ENCODE assay signal across 20 cellular contexts in the genomic region with DNA sequence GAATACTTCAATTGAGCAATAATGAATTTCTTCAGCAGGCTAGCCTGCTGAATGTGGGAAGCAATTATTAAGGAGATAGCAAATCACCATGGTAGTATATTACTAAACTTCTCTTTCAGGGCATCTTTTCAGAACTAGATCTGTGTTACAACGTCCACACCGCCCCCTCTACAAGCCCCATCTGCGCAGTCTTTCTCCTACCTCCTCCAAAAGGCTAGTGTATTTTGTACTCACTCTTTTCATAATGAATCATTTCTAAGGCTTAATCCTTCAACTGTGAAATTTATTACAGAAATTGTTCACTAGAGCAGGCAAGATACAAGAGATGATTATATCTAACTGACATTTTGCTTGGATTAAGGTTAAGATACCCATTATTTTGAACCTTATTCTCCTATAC. TPM values are rescaled to one million over a fixed set of nuclear protein-coding genes. Genes with fewer than 3 reads are reported as not detected.
DNase-seq lines count a peak whose midpoint lies in the region; ATAC-seq lines count a peak whose summit lies in the region.
"Had no signal": no experiment of that assay in that cellular context is flagged by ENCODE, and none has a peak within 500 bp of the region (broad histone marks: within the 10 kb centered on the region; RNA-seq: fewer than 3 reads in every experiment).

No MANE protein-coding gene starts in this region.

- H3K4me3 ChIP-seq in CD4-positive, alpha-beta memory T cell (ENCODE audit: low read length in 2 of 2), result no peak overlapping the region
- H3K4me3 ChIP-seq in skeletal muscle satellite cell (ENCODE audit: low read length), result no peak overlapping the region
- H3K4me3 ChIP-seq: BLaER1 treated with 17β-estradiol and CSF1 and Interleukin-3, amounts not matched to agents 10 nM and 100 nM; SJCRH30 had no signal

- ATAC-seq in T-helper 17 cell (no peak), HG03039 (IDR thresholded peaks at IDR 0.05; ENCODE audit: unreplicated experiment) (no peak)
- ATAC-seq: HepG2 had no signal

- no peak overlapping the region for H3K27ac ChIP-seq in CD4-positive, alpha-beta memory T cell (ENCODE audit: low read depth, low read length)
- H3K27ac ChIP-seq: SJCRH30 had no signal

- H3K36me3 Mint-ChIP-seq in activated naive CD4-positive, alpha-beta T cell treated with anti-CD3 and anti-CD28 coated beads, Interleukin-2, amount 10 ng/mL, durations not matched to agents 7 days and 5 days, result peaks cover 74% of the 10 kb centered on the region
- peaks cover 29 to 52% of the 10 kb centered on the region in 2 donors for H3K36me3 Mint-ChIP-seq in CD4-positive, alpha-beta memory T cell
- peaks cover 10% of the 10 kb centered on the region for H3K36me3 Mint-ChIP-seq in T-helper 17 cell (ENCODE audit: low read depth)

- H3K4me3 Mint-ChIP-seq in activated naive CD4-positive, alpha-beta T cell treated with anti-CD3 and anti-CD28 coated beads, Interleukin-2, amount 10 ng/mL, durations not matched to agents 7 days and 5 days, result no peak overlapping the region
- H3K4me3 Mint-ChIP-seq in CD4-positive, alpha-beta memory T cell, result peak overlapping the region in 2 of 8 donors; percentile 1 to 73
- H3K4me3 Mint-ChIP-seq in T-helper 17 cell, result peak overlapping the region; percentile 49
- H3K4me3 Mint-ChIP-seq: HFFc6 had no signal

- H3K9me3 ChIP-seq in CD4-positive, alpha-beta memory T cell (ENCODE audit: control insufficient read depth in 1 of 2, low read length in 2 of 2), result no peaks in the 10 kb centered on the region
- H3K9me3 ChIP-seq in T-helper 17 cell (ENCODE audit: control insufficient read depth, low read length, poor library complexity, severe bottlenecking) (no peaks in the 10 kb centered on the region), skeletal muscle satellite cell (replicated peaks; ENCODE audit: low read length) (no peaks in the 10 kb centered on the region)
- H3K9me3 ChIP-seq: Caco-2, SJCRH30 had no signal

- H3K27ac Mint-ChIP-seq in activated naive CD4-positive, alpha-beta T cell treated with anti-CD3 and anti-CD28 coated beads, Interleukin-2, amount 10 ng/mL, durations not matched to agents 7 days and 5 days, result peak overlapping the region; percentile 4
- H3K27ac Mint-ChIP-seq in CD4-positive, alpha-beta memory T cell, result peak overlapping the region; percentile 4 to 88 (median 62)
- H3K27ac Mint-ChIP-seq in T-helper 17 cell, result peak overlapping the region; percentile 68
- H3K27ac Mint-ChIP-seq: HFFc6 had no signal

- peak overlapping the region; percentile 0 for H3K9ac ChIP-seq in skeletal muscle satellite cell (ENCODE audit: low read depth, low read length)
- H3K9ac ChIP-seq: BLaER1 treated with 17β-estradiol and CSF1 and Interleukin-3, amounts not matched to agents 10 nM and 100 nM had no signal

- POLR2A ChIA-PET in CD4-positive, alpha-beta memory T cell (lab: Charles Lee; ENCODE audit: partially characterized antibody), result interaction anchor here (1.0 to 1.1 kb wide), 3 partner anchors 9 to 25 kb away, joined by 3 to 6 read pairs (median 4); no protein-coding TSS in a partner anchor

- no peak for DNase-seq in activated naive CD4-positive, alpha-beta T cell treated with anti-CD3 and anti-CD28 coated beads, Interleukin-2, amount 10 ng/mL, durations not matched to agents 7 days and 5 days
- DNase-seq in activated naive CD4-positive, alpha-beta T cell (lab: John Stamatoyannopoulos, UW), result no peak
- no peak for DNase-seq in CD4-positive, alpha-beta memory T cell
- DNase-seq in T-helper 17 cell, result no peak
- DNase-seq in NCI-H2171 treated with DMSO at 0.1 percent for 48 hours (lab: John Stamatoyannopoulos, UW), result no peak
- DNase-seq: Caco-2, H7, HFFc6, NCI-H1417, NCI-H187, NCI-H2107, NCI-H226, NCI-H524, NCI-H82, SJCRH30 had no signal

- no peaks in the 10 kb centered on the region for H3K36me3 ChIP-seq in CD4-positive, alpha-beta memory T cell (ENCODE audit: insufficient read depth, low read length)
- no peaks in the 10 kb centered on the region for H3K36me3 ChIP-seq in skeletal muscle satellite cell (ENCODE audit: insufficient read depth, low read length)
- H3K36me3 ChIP-seq: SJCRH30 had no signal

- no peaks in the 10 kb centered on the region for H3K27me3 ChIP-seq in CD4-positive, alpha-beta memory T cell (ENCODE audit: insufficient read depth, low read length)
- no peaks in the 10 kb centered on the region for H3K27me3 ChIP-seq in skeletal muscle satellite cell (ENCODE audit: control insufficient read depth, insufficient read depth, low read length)
- H3K27me3 ChIP-seq: BLaER1 treated with 17β-estradiol and CSF1 and Interleukin-3, amounts not matched to agents 10 nM and 100 nM; SJCRH30 had no signal

- H3K4me2 ChIP-seq in skeletal muscle satellite cell (ENCODE audit: low read length), result no peak overlapping the region

- intact Hi-C loops in CD4-positive, alpha-beta memory T cell (cut with micrococcal nuclease), result no loop called here

- H3K27me3 Mint-ChIP-seq in activated naive CD4-positive, alpha-beta T cell treated with anti-CD3 and anti-CD28 coated beads, Interleukin-2, amount 10 ng/mL, durations not matched to agents 7 days and 5 days, result no peaks in the 10 kb centered on the region
- H3K27me3 Mint-ChIP-seq in CD4-positive, alpha-beta memory T cell, result no peaks in the 10 kb centered on the region
- no peaks in the 10 kb centered on the region for H3K27me3 Mint-ChIP-seq in T-helper 17 cell

- H3K9me3 Mint-ChIP-seq in activated naive CD4-positive, alpha-beta T cell treated with anti-CD3 and anti-CD28 coated beads, Interleukin-2, amount 10 ng/mL, durations not matched to agents 7 days and 5 days, result peaks cover 7% of the 10 kb centered on the region
- peaks cover 0 to 1% (median 0%) of the 10 kb centered on the region in 8 donors for H3K9me3 Mint-ChIP-seq in CD4-positive, alpha-beta memory T cell
- H3K9me3 Mint-ChIP-seq: HFFc6 had no signal

- CTCF ChIA-PET in activated naive CD4-positive, alpha-beta T cell treated with anti-CD3 and anti-CD28 coated beads, Interleukin-2, amount 10 ng/mL, durations not matched to agents 7 days and 5 days (lab: Charles Lee), result no interaction called here
- CTCF ChIA-PET in CD4-positive, alpha-beta memory T cell (lab: Charles Lee; ENCODE audit: partially characterized antibody), result interaction anchor here (0.9 to 14.5 kb wide), 3 partner anchors 8 to 29 kb away, joined by 3 to 171 read pairs (median 4); no protein-coding TSS in a partner anchor

- H3K4me1 Mint-ChIP-seq in activated naive CD4-positive, alpha-beta T cell treated with anti-CD3 and anti-CD28 coated beads, Interleukin-2, amount 10 ng/mL, durations not matched to agents 7 days and 5 days, result peaks cover 55% of the 10 kb centered on the region
- H3K4me1 Mint-ChIP-seq in CD4-positive, alpha-beta memory T cell, result peaks cover 63 to 86% (median 82%) of the 10 kb centered on the region in 4 donors
- peaks cover 60% of the 10 kb centered on the region for H3K4me1 Mint-ChIP-seq in T-helper 17 cell

- H3K4me1 ChIP-seq in CD4-positive, alpha-beta memory T cell (ENCODE audit: insufficient read depth, low read length), result peaks cover 94% of the 10 kb centered on the region
- H3K4me1 ChIP-seq in skeletal muscle satellite cell (ENCODE audit: control insufficient read depth, insufficient read depth, low read length), result peaks cover 11% of the 10 kb centered on the region
- H3K4me1 ChIP-seq: Caco-2, SJCRH30 had no signal

RNA-seq across cellular contexts. Expression of a gene that starts 38.3 kb away (rescaled TPM):
- total RNA-seq in CD4-positive, alpha-beta memory T cell, result 10 to 100 TPM; 32.5 TPM
- 10 to 100 TPM in 1 of 2 donors, 1 to 10 TPM in 1; 6.9 to 18.9 TPM for polyA plus RNA-seq in CD4-positive, alpha-beta memory T cell
- total RNA-seq in T-helper 17 cell, result 10 to 100 TPM; 88.5 to 89.7 TPM
- total RNA-seq in skeletal muscle satellite cell (2012; rRNA removed), result under 0.01 TPM in 2 replicates
- total RNA-seq: A673, HepG2 had no signal
- polyA plus RNA-seq: HepG2 had no signal

Comparison
In these comparisons a context has a peak if more than half of its experiments do, and no peak if none do; other contexts are left out.
1. H3K27ac Mint-ChIP-seq: peak in every context shown above with its lines; median percentile 68 in T-helper 17 cell; 62 in CD4-positive, alpha-beta memory T cell; 4 in activated naive CD4-positive, alpha-beta T cell treated with anti-CD3 and anti-CD28 coated beads, Interleukin-2, amount 10 ng/mL, durations not matched to agents 7 days and 5 days.